8 cellular contexts compared by ENCODE assay signal in genomic region chr22:37228106-37229011, GRCh38. TPM values are rescaled to one million over a fixed set of nuclear protein-coding genes. Genes with fewer than 3 reads are reported as not detected.
A peak's percentile ranks its signal among the peaks of the same experiment; 100 is the strongest.
DNase-seq lines count a peak whose midpoint lies in the region; ATAC-seq and TF ChIP-seq lines count a peak whose summit lies in the region.

No MANE protein-coding gene starts in this region.

- H3K9me3 ChIP-seq in WERI-Rb-1 (ENCODE audit: severe bottlenecking) (no peaks in the 10 kb centered on the region), tibial artery (no peaks in the 10 kb centered on the region)

- H3K4me1 ChIP-seq in tibial artery: peaks cover 0 to 9% (median 0%) of the 10 kb centered on the region in 4 donors

- peaks cover 80% of the 10 kb centered on the region for H3K36me3 Mint-ChIP-seq in effector memory CD8-positive, alpha-beta T cell (ENCODE audit: insufficient read depth)

- no peaks in the 10 kb centered on the region for H3K27me3 Mint-ChIP-seq in effector memory CD8-positive, alpha-beta T cell

- H3K27ac ChIP-seq in WERI-Rb-1 (peak overlapping the region; percentile 63), tibial artery (no peak overlapping the region)

- H3K27ac Mint-ChIP-seq in effector memory CD8-positive, alpha-beta T cell: peak overlapping the region; percentile 98 to 99

- H3K9me3 Mint-ChIP-seq in effector memory CD8-positive, alpha-beta T cell: no peaks in the 10 kb centered on the region

- intact Hi-C loops in sciatic nerve (cut with DNase I): no loop called here
- intact Hi-C loops in tibial artery (cut with DNase I; ENCODE audit: low total_unique reads): no loop called here

- H3K4me3 ChIP-seq in WERI-Rb-1 (ENCODE audit: low read depth, low read length) (no peak overlapping the region), tibial artery (no peak overlapping the region)

- peaks cover 83 to 84% of the 10 kb centered on the region in 2 donors for H3K4me1 Mint-ChIP-seq in effector memory CD8-positive, alpha-beta T cell (ENCODE audit: low read depth in 2 of 2)

- H3K27me3 ChIP-seq in WERI-Rb-1 (ENCODE audit: insufficient read depth, low read depth, severe bottlenecking) (no peaks in the 10 kb centered on the region), tibial artery (peaks cover 0 to 49% of the 10 kb centered on the region in 2 donors)

- no peak for DNase-seq in WERI-Rb-1
- no peak for DNase-seq in effector memory CD8-positive, alpha-beta T cell
- DNase-seq in sciatic nerve (ENCODE audit: low spot score): peak; percentile 73
- no peak for DNase-seq in AG08396 (ENCODE audit: low spot score)
- DNase-seq in tibial artery: no peak
- no peak for DNase-seq in NCI-H69 (lab: John Stamatoyannopoulos, UW)

- H3K36me3 ChIP-seq in WERI-Rb-1 (no peaks in the 10 kb centered on the region), tibial artery (no peaks in the 10 kb centered on the region)

- no peak for TF ChIP-seq CTCF in WERI-Rb-1 (IDR thresholded peaks at IDR 0.05; ENCODE audit: low read depth, low read length)
- TF ChIP-seq CTCF in tibial artery (IDR thresholded peaks at IDR 0.05): no peak

- no peak for ATAC-seq in effector memory CD8-positive, alpha-beta T cell (replicated peaks)
- peak; percentile 53 for ATAC-seq in sciatic nerve
- ATAC-seq in GM18907 (IDR thresholded peaks at IDR 0.05; ENCODE audit: unreplicated experiment): no peak

- TF ChIP-seq POLR2A in GM19193 (IDR thresholded peaks at IDR 0.05; ENCODE audit: extremely low read depth, insufficient read depth, insufficient read length): peak; percentile 35

- H3K4me3 Mint-ChIP-seq in effector memory CD8-positive, alpha-beta T cell: peak overlapping the region; percentile 82 to 83

RNA-seq across cellular contexts. Expression of gene RAC2, which starts 15.7 kb away (rescaled TPM):
- 18.9 TPM for total RNA-seq in sciatic nerve

RNA-seq across cellular contexts. Expression of gene SSTR3, which starts 16.1 kb away (rescaled TPM):
- not detected for total RNA-seq in sciatic nerve

RNA-seq across cellular contexts. Expression of gene C1QTNF6, which starts 40.3 kb away (rescaled TPM):
- 7.8 TPM for total RNA-seq in sciatic nerve

RNA-seq across cellular contexts. Expression of gene CYTH4, which starts 53.9 kb away (rescaled TPM):
- total RNA-seq in sciatic nerve: 40.0 TPM
